Comparison of ENCODE assay signal across 1 cellular context in genomic region chr2:231567159-231567558, GRCh38.
TF ChIP-seq lines count a peak whose summit lies in the region.

No MANE protein-coding gene starts in this region.

TF ChIP-seq in HepG2, 621 proteins besides CTCF, POLR2A, EP300 and RAD21:
- TF ChIP-seq ZNF704 (CRISPR knock-in tag; IDR thresholded peaks at IDR 0.05; ENCODE audit: borderline replicate concordance) (no peak), MNT (IDR thresholded peaks at IDR 0.05) (peak; percentile 97)
TF ChIP-seq in HepG2: peak in this region for 1.
